Comparison of ENCODE assay signal across 25 cellular contexts in the genomic region with DNA sequence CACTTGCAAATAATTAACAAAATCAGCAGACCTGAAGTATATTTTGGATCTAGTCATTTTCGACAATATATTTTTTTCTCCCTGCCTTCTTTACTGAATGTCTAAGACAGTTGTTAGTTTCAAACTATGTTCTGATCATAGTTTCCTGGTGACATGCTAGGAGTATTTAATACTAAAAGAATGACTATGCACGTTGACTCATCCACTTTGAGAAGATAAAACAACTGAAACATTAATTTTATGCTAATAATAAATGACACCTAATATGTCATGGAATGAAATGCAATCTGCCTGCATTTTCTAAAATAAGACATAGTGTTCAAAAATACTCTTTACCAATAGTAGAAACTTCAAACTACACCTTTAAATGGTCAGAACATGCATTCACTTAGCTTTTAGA.
DNase-seq lines count a peak whose midpoint lies in the region; ATAC-seq and TF ChIP-seq lines count a peak whose summit lies in the region.
"Had no signal": no experiment of that assay in that cellular context is flagged by ENCODE, and none has a peak within 500 bp of the region (broad histone marks: within the 10 kb centered on the region; RNA-seq: fewer than 3 reads in every experiment).

No MANE protein-coding gene starts in this region.

- no peak for TF ChIP-seq POLR2A in tibial nerve (IDR thresholded peaks at IDR 0.05)

- no peak overlapping the region for H2AFZ ChIP-seq in smooth muscle cell (ENCODE audit: low read depth)

- TF ChIP-seq EP300 in tibial nerve (IDR thresholded peaks at IDR 0.05): no peak

- no peaks in the 10 kb centered on the region for H3F3A ChIP-seq in smooth muscle cell (ENCODE audit: low read depth)

- no peaks in the 10 kb centered on the region for H3K9me3 ChIP-seq in smooth muscle cell (replicated peaks; ENCODE audit: low read depth)
- H3K9me3 ChIP-seq in tibial nerve: peaks cover 0 to 3% (median 0%) of the 10 kb centered on the region in 4 donors
- H3K9me3 ChIP-seq: HAP-1, lower lobe of right lung, neutrophil had no signal

- H3K4me3 ChIP-seq in smooth muscle cell (no peak overlapping the region), tibial nerve (no peak overlapping the region)
- H3K4me3 ChIP-seq: cardiac muscle cell, HAP-1, K562, lower lobe of right lung had no signal

- WGBS in smooth muscle cell (ENCODE audit: low lambda C conversion rate): 61% methylated on average over 2 of the region's 2 CpGs
- 82 to 86% methylated on average over 2 of the region's 2 CpGs for WGBS in tibial nerve, 2 donors

- H3K27ac ChIP-seq in smooth muscle cell (ENCODE audit: low read depth) (peak overlapping the region; percentile 50), tibial nerve (no peak overlapping the region)
- H3K27ac ChIP-seq: cardiac muscle cell, lower lobe of right lung, neutrophil, RWPE1 had no signal

- H3K27me3 ChIP-seq in smooth muscle cell (ENCODE audit: low read depth): no peaks in the 10 kb centered on the region
- H3K27me3 ChIP-seq in tibial nerve: no peaks in the 10 kb centered on the region
- H3K27me3 ChIP-seq: cardiac muscle cell, neutrophil had no signal

- H3K4me2 ChIP-seq in smooth muscle cell: peak overlapping the region; percentile 27

- DNase-seq in HT1080 (ENCODE audit: low read depth) (peak; percentile 3), astrocyte of the hippocampus (ENCODE audit: low read depth, low spot score) (peak; percentile 1), hepatic stellate cell (ENCODE audit: low spot score) (peak; percentile 11), smooth muscle cell (lab: John Stamatoyannopoulos, UW; ENCODE audit: unreplicated experiment) (no peak), tibial nerve (ENCODE audit: low spot score in 2 of 2) (no peak)
- DNase-seq: activated B cell treated with CpG ODN at 0.5 μM for 24 hours; activated CD4-positive, alpha-beta memory T cell treated with anti-CD3 and anti-CD28 coated beads for 36 hours; activated gamma-delta T cell; activated naive CD8-positive, alpha-beta T cell treated with anti-CD3 and anti-CD28 coated beads, Interleukin-2, amount 50 U/mL, for 24 hours; COR-L47; DND-41; hypothalamus; lower lobe of right lung; NCI-H146; NCI-H524 treated with DMSO at 0.1 percent for 48 hours; stimulated activated naive CD8-positive, alpha-beta T cell treated with anti-CD3 and anti-CD28 coated beads, Interleukin-15, amount 100 ng/mL, for 72 hours; T1000 had no signal

- no peak overlapping the region for H3K9ac ChIP-seq in smooth muscle cell (ENCODE audit: low read depth)

- H3K4me1 ChIP-seq in smooth muscle cell (ENCODE audit: low read depth) (no peaks in the 10 kb centered on the region), tibial nerve (no peaks in the 10 kb centered on the region)
- H3K4me1 ChIP-seq: HAP-1, lower lobe of right lung had no signal

- TF ChIP-seq CTCF in smooth muscle cell (IDR thresholded peaks at IDR 0.05; ENCODE audit: borderline replicate concordance, insufficient read depth, poor library complexity, severe bottlenecking) (no peak), tibial nerve (IDR thresholded peaks at IDR 0.05) (no peak)

- ATAC-seq in GM21367 (IDR thresholded peaks at IDR 0.05; ENCODE audit: unreplicated experiment) (no peak), GM18909 (IDR thresholded peaks at IDR 0.05; ENCODE audit: poor library complexity, unreplicated experiment) (no peak), GM21825 (IDR thresholded peaks at IDR 0.05; ENCODE audit: unreplicated experiment) (no peak)
- ATAC-seq: activated naive CD8-positive, alpha-beta T cell treated with anti-CD3 and anti-CD28 coated beads, Interleukin-2, amount 50 U/mL, for 24 hours; K562; lower lobe of right lung; stimulated activated naive CD8-positive, alpha-beta T cell treated with anti-CD3 and anti-CD28 coated beads, Interleukin-15, amount 100 ng/mL, for 72 hours had no signal

- H3K79me2 ChIP-seq in smooth muscle cell (ENCODE audit: low read depth): no peaks in the 10 kb centered on the region

- H4K20me1 ChIP-seq in smooth muscle cell (ENCODE audit: low read depth): no peaks in the 10 kb centered on the region

- H3K36me3 ChIP-seq in smooth muscle cell (ENCODE audit: low read depth) (no peaks in the 10 kb centered on the region), tibial nerve (no peaks in the 10 kb centered on the region)
- H3K36me3 ChIP-seq: cardiac muscle cell, HAP-1, lower lobe of right lung, neutrophil had no signal

Comparison
In these comparisons a context has a peak if more than half of its experiments do, and no peak if none do; other contexts are left out.
1. DNase-seq: peak in HT1080 (single experiment), astrocyte of the hippocampus (single experiment) and hepatic stellate cell (single experiment); none in smooth muscle cell (single experiment) and tibial nerve (0 of 2).